In genomic region chr2:168155036-168155435, GRCh38 we compare ENCODE assay signal across 31 cellular contexts.
A peak's percentile ranks its signal among the peaks of the same experiment; 100 is the strongest.
DNase-seq lines count a peak whose midpoint lies in the region; ATAC-seq and TF ChIP-seq lines count a peak whose summit lies in the region.
"Had no signal": no experiment of that assay in that cellular context is flagged by ENCODE, and none has a peak within 500 bp of the region (broad histone marks: within the 10 kb centered on the region; RNA-seq: fewer than 3 reads in every experiment).

No MANE protein-coding gene starts in this region.

- CTCF ChIA-PET in IMR-90 (lab: Yijun Ruan, JAX), result interaction anchor here (1.1 kb wide), 2 partner anchors 72 to 139 kb away, joined by 3 read pairs; no protein-coding TSS in a partner anchor

- H4K91ac ChIP-seq in IMR-90 (ENCODE audit: insufficient read depth, low read depth, low read length), result no peak overlapping the region

- H2BK20ac ChIP-seq in IMR-90 (ENCODE audit: low read depth, low read length), result peak overlapping the region; percentile 48; the same call in 1 of the 2 replicates

- no peak overlapping the region for H2AK9ac ChIP-seq in IMR-90 (replicated peaks; ENCODE audit: low read depth, low read length, poor library complexity)

- H3K79me1 ChIP-seq in IMR-90 (ENCODE audit: low read depth in 1 of 2, low read length in 2 of 2), result peaks cover 16 to 57% of the 10 kb centered on the region in 2 experiments
- no peaks in the 10 kb centered on the region for H3K79me1 ChIP-seq in mesendoderm (ENCODE audit: low read length)

- H2BK5ac ChIP-seq in IMR-90 (ENCODE audit: low read depth, low read length, poor library complexity, severe bottlenecking) (peak overlapping the region; percentile 67), mesendoderm (ENCODE audit: low read length) (no peak overlapping the region)

- in situ Hi-C loops in IMR-90 (cut with MboI; ENCODE audit: low sequenced_read_pairs), result no loop called here

- H4K5ac ChIP-seq in IMR-90 (ENCODE audit: low read depth, low read length), result peak overlapping the region; percentile 86; the same call in 1 of the 2 replicates
- H4K5ac ChIP-seq in mesendoderm (ENCODE audit: low read length), result no peak overlapping the region

- dilution Hi-C loops in IMR-90 (cut with HindIII; ENCODE audit: low sequenced_read_pairs, unreplicated experiment), result no loop called here

- peak overlapping the region; percentile 83; the same call in 1 of the 2 replicates for H3K27ac ChIP-seq in IMR-90 (ENCODE audit: insufficient read depth, low read length)
- no peak overlapping the region for H3K27ac ChIP-seq in mesendoderm (ENCODE audit: low read depth, low read length)
- H3K27ac ChIP-seq: breast epithelium, colonic mucosa, hepatocyte, skin epidermis, WERI-Rb-1 had no signal

- POLR2A ChIA-PET in IMR-90 (lab: Charles Lee; ENCODE audit: unreplicated experiment), result no interaction called here

- H3K14ac ChIP-seq in IMR-90 (replicated peaks; ENCODE audit: low read depth, low read length), result no peak overlapping the region

- peak; percentile 70 for ATAC-seq in IMR-90 (ENCODE audit: low read depth)
- ATAC-seq in natural killer cell, result no peak
- ATAC-seq in HG02970 (IDR thresholded peaks at IDR 0.05; ENCODE audit: low FRiP score, unreplicated experiment), result no peak
- ATAC-seq in GM19328 (IDR thresholded peaks at IDR 0.05; ENCODE audit: unreplicated experiment), result no peak
- ATAC-seq: stimulated activated naive B cell treated with anti-CD40 and anti-IgM and Interleukin-4, amounts not matched to agents 10 μg/mL and 1 μg/mL and 100 μg/mL, for 72 hours; T-cell had no signal

- no peaks in the 10 kb centered on the region for H3K27me3 Mint-ChIP-seq in natural killer cell (ENCODE audit: low read depth in 2 of 2)
- H3K27me3 Mint-ChIP-seq: activated CD4-positive, alpha-beta T cell treated with anti-CD3 and anti-CD28 coated beads, Interleukin-2, amount 10 ng/mL, durations not matched to agents 24 days and 14 days; activated naive CD8-positive, alpha-beta T cell; naive B cell; stimulated activated naive B cell treated with anti-CD40 and anti-IgM and Interleukin-4, amounts not matched to agents 10 μg/mL and 1 μg/mL and 100 μg/mL, for 72 hours; T-cell had no signal

- H3K9me3 ChIP-seq in IMR-90 (ENCODE audit: control insufficient read depth, insufficient read depth, low read length), result no peaks in the 10 kb centered on the region
- H3K9me3 ChIP-seq: breast epithelium, colonic mucosa had no signal

- 0% methylated on average over 1 of the region's 3 CpGs; no CpG with 5 or more reads in 1 of the 2 experiments for WGBS in IMR-90 (ENCODE audit: extremely low coverage in 2 of 2, insufficient read length in 1 of 2), 2 experiments
- WGBS in mesendoderm (ENCODE audit: extremely low coverage, insufficient coverage, low lambda C conversion rate), result no CpG with 5 or more reads among the region's 3 CpGs

- H3K4me1 ChIP-seq in IMR-90 (ENCODE audit: control insufficient read depth, insufficient read depth, low read length) (peaks cover 15% of the 10 kb centered on the region), mesendoderm (ENCODE audit: control insufficient read depth, low read depth, low read length) (no peaks in the 10 kb centered on the region)
- H3K4me1 ChIP-seq: breast epithelium, colonic mucosa had no signal

- no peak overlapping the region for H2AFZ ChIP-seq in IMR-90 (replicated peaks; ENCODE audit: low read length, poor library complexity)
- H2AFZ ChIP-seq: hepatocyte had no signal

- H3K79me2 ChIP-seq in mesendoderm (ENCODE audit: control insufficient read depth, insufficient read depth, low read length), result no peaks in the 10 kb centered on the region
- H3K79me2 ChIP-seq: hepatocyte had no signal

- H3K18ac ChIP-seq in IMR-90 (ENCODE audit: low read depth, low read length) (peak overlapping the region; percentile 65; the same call in 1 of the 2 replicates), mesendoderm (ENCODE audit: low read length) (no peak overlapping the region)

- TF ChIP-seq POLR2A in IMR-90 (IDR thresholded peaks at IDR 0.05; ENCODE audit: low read depth, low read length), result no peak

- H4K8ac ChIP-seq in IMR-90 (ENCODE audit: low read depth in 2 of 2, low read length in 2 of 2) (no peak overlapping the region; a peak in 1 of 4 replicates), mesendoderm (ENCODE audit: low read depth, low read length) (no peak overlapping the region)

- H3K4me3 ChIP-seq in AG10803 (ENCODE audit: low read length), result no peak overlapping the region
- no peak overlapping the region for H3K4me3 ChIP-seq in IMR-90 (ENCODE audit: insufficient read depth, low read depth, low read length)
- H3K4me3 ChIP-seq in mesendoderm (ENCODE audit: low read length), result no peak overlapping the region
- H3K4me3 ChIP-seq: breast epithelium, colonic mucosa, hepatocyte, skin epidermis had no signal

- no peak for TF ChIP-seq CTCF in AG10803 (conservative IDR thresholded peaks at IDR 0.05; ENCODE audit: low read length)
- TF ChIP-seq CTCF in IMR-90 (conservative IDR thresholded peaks at IDR 0.05; ENCODE audit: low read depth, low read length), result no peak
- no peak for TF ChIP-seq CTCF in natural killer cell (IDR thresholded peaks at IDR 0.05)

- intact Hi-C loops in IMR-90 (cut with micrococcal nuclease) (loop anchor here (1.0 kb wide), 2 partner anchors 91 to 138 kb away; no protein-coding TSS in a partner anchor), natural killer cell (cut with micrococcal nuclease) (no loop called here)

- TF ChIP-seq RAD21 in IMR-90 (IDR thresholded peaks at IDR 0.05; ENCODE audit: low read length), result no peak

- H4K20me1 ChIP-seq in IMR-90 (ENCODE audit: insufficient read depth, low read length), result peaks cover 10% of the 10 kb centered on the region; the same call in 1 of the 2 replicates

- peak overlapping the region; percentile 66 for H3K4me2 ChIP-seq in IMR-90 (ENCODE audit: low read depth, low read length)
- H3K4me2 ChIP-seq in mesendoderm (ENCODE audit: low read length), result no peak overlapping the region
- H3K4me2 ChIP-seq: hepatocyte had no signal

- H3K36me3 ChIP-seq in IMR-90 (ENCODE audit: control insufficient read depth, insufficient read depth, low read length) (peaks cover 5% of the 10 kb centered on the region), mesendoderm (ENCODE audit: control insufficient read depth, insufficient read depth, low read length) (no peaks in the 10 kb centered on the region)
- H3K36me3 ChIP-seq: breast epithelium, WERI-Rb-1 had no signal

- H2AK5ac ChIP-seq in IMR-90 (ENCODE audit: low read depth, low read length), result no peak overlapping the region
- H2AK5ac ChIP-seq in mesendoderm (ENCODE audit: low read length), result no peak overlapping the region

- H3K27me3 ChIP-seq in IMR-90 (ENCODE audit: control insufficient read depth, insufficient read depth, low read length) (no peaks in the 10 kb centered on the region), mesendoderm (ENCODE audit: insufficient read depth, low read length, poor library complexity) (no peaks in the 10 kb centered on the region)
- H3K27me3 ChIP-seq: breast epithelium, colonic mucosa, hepatocyte had no signal

- H3K4me3 Mint-ChIP-seq in natural killer cell, result no peak overlapping the region
- H3K4me3 Mint-ChIP-seq: activated CD4-positive, alpha-beta T cell treated with anti-CD3 and anti-CD28 coated beads, Interleukin-2, amount 10 ng/mL, durations not matched to agents 24 days and 14 days; activated naive CD8-positive, alpha-beta T cell; CD14-positive monocyte; naive B cell; stimulated activated naive B cell treated with anti-CD40 and anti-IgM and Interleukin-4, amounts not matched to agents 10 μg/mL and 1 μg/mL and 100 μg/mL, for 72 hours; T-cell had no signal

- H3K36me3 Mint-ChIP-seq in natural killer cell, result no peaks in the 10 kb centered on the region

- H3K56ac ChIP-seq in IMR-90 (ENCODE audit: extremely low read depth, insufficient read depth, low read length) (no peak overlapping the region), mesendoderm (ENCODE audit: low read length) (no peak overlapping the region)

- H3K4me1 Mint-ChIP-seq in natural killer cell, result peaks cover 42 to 56% of the 10 kb centered on the region in 2 donors
- H3K4me1 Mint-ChIP-seq: naive B cell; stimulated activated naive B cell treated with anti-CD40 and anti-IgM and Interleukin-4, amounts not matched to agents 10 μg/mL and 1 μg/mL and 100 μg/mL, for 72 hours had no signal

- H3K23ac ChIP-seq in IMR-90 (ENCODE audit: low read depth, low read length), result 0 out of 2 replicates have a peak overlapping the region, but pooled peaks have one; percentile 11
- no peak overlapping the region for H3K23ac ChIP-seq in mesendoderm (ENCODE audit: low read length)

- no peaks in the 10 kb centered on the region for H3K9me3 Mint-ChIP-seq in natural killer cell
- H3K9me3 Mint-ChIP-seq: activated CD4-positive, alpha-beta T cell treated with anti-CD3 and anti-CD28 coated beads, Interleukin-2, amount 10 ng/mL, durations not matched to agents 24 days and 14 days; CD14-positive monocyte; naive B cell; stimulated activated naive B cell treated with anti-CD40 and anti-IgM and Interleukin-4, amounts not matched to agents 10 μg/mL and 1 μg/mL and 100 μg/mL, for 72 hours; T-cell had no signal

- H2BK15ac ChIP-seq in IMR-90 (ENCODE audit: low read depth, low read length), result no peak overlapping the region
- no peak overlapping the region for H2BK15ac ChIP-seq in mesendoderm (replicated peaks; ENCODE audit: low read depth)

- no peak overlapping the region; the same call in 1 of the 2 replicates for H2BK120ac ChIP-seq in IMR-90 (ENCODE audit: low read depth, low read length)
- no peak overlapping the region for H2BK120ac ChIP-seq in mesendoderm (ENCODE audit: low read depth, low read length)

- BruUV-seq in IMR-90 (replicated peaks; lab: Mats Ljungman, UMichigan), result no TSS peak

- 0 out of 2 replicates have a peak overlapping the region, but pooled peaks have one; percentile 25 for H3K4ac ChIP-seq in IMR-90 (ENCODE audit: low read depth, low read length)
- no peak overlapping the region for H3K4ac ChIP-seq in mesendoderm (ENCODE audit: low read depth, low read length)

- H3K9me1 ChIP-seq in IMR-90 (ENCODE audit: insufficient read depth, low read length), result peaks cover 25% of the 10 kb centered on the region

- H3K9ac ChIP-seq in IMR-90 (ENCODE audit: low read depth, low read length) (no peak overlapping the region), mesendoderm (ENCODE audit: low read length) (no peak overlapping the region)

- DNase-seq in AG10803 (ENCODE audit: low read depth) (peak; percentile 47), IMR-90 (peak; percentile 79), fibroblast of peridontal ligament (ENCODE audit: extremely low read depth) (peak; percentile 40), natural killer cell (no peak), mesendoderm (no peak), midbrain (lab: John Stamatoyannopoulos, UW) (no peak)
- DNase-seq: activated CD4-positive, alpha-beta T cell treated with anti-CD3 and anti-CD28 coated beads, Interleukin-2, amount 10 ng/mL, durations not matched to agents 24 days and 14 days; activated effector memory CD4-positive, alpha-beta T cell treated with anti-CD3 and anti-CD28 coated beads, Interleukin-2, amount 50 U/mL, for 16 hours; activated T-cell treated with anti-CD3 and anti-CD28 coated beads, Interleukin-2, amount 50 U/mL, for 1 hour; anterior cingulate cortex; colonic mucosa; DMS79; effector memory CD4-positive, alpha-beta T cell; GF-D8; naive B cell; NCI-H146; NCI-H2107; NCI-H446; NCI-H748 treated with DMSO at 0.1 percent for 48 hours; occipital lobe; stimulated activated naive B cell treated with anti-CD40 and anti-IgM and Interleukin-4, amounts not matched to agents 10 μg/mL and 1 μg/mL and 100 μg/mL, for 72 hours; substantia nigra; T-cell; WERI-Rb-1 had no signal

- peak overlapping the region; percentile 37 to 52 for H3K27ac Mint-ChIP-seq in natural killer cell
- H3K27ac Mint-ChIP-seq: activated CD4-positive, alpha-beta T cell treated with anti-CD3 and anti-CD28 coated beads, Interleukin-2, amount 10 ng/mL, durations not matched to agents 24 days and 14 days; activated naive CD8-positive, alpha-beta T cell; CD14-positive monocyte; stimulated activated naive B cell treated with anti-CD40 and anti-IgM and Interleukin-4, amounts not matched to agents 10 μg/mL and 1 μg/mL and 100 μg/mL, for 72 hours; T-cell had no signal

Comparison
In these comparisons a context has a peak if more than half of its experiments do, and no peak if none do; other contexts are left out.
1. DNase-seq: peak in AG10803 (single experiment), IMR-90 (single experiment) and fibroblast of peridontal ligament (single experiment); none in natural killer cell (single experiment), mesendoderm (single experiment) and midbrain (single experiment).